1 cellular context compared by ENCODE assay signal in the genomic region with DNA sequence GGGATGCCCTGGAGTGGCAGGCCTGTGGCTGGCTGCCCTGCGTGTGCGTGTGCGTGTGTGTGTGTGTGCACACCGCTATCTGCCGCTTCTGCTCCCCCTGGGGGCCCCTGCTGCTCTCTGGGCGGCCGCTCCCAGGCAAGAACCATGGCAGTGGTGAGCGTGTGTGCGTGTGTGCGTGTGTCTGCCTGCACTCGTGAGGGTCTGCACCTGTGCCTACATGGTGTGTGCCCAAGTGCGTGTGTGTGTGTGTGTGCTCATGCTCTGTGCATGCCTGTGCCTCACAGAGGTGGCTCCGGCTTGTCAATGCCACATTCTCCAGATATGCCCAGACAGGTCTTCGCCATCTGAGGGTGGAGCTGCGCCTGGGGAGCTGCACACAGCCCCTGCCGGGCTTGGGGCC.
TF ChIP-seq lines count a peak whose summit lies in the region.

No MANE protein-coding gene starts in this region.

TF ChIP-seq in HepG2, 621 proteins besides CTCF, POLR2A, EP300 and RAD21:
- TF ChIP-seq ZNF367 (CRISPR knock-in tag; IDR thresholded peaks at IDR 0.05; ENCODE audit: borderline replicate concordance) (no peak), MTF1 (CRISPR knock-in tag; IDR thresholded peaks at IDR 0.05) (no peak), ZBTB33 (CRISPR knock-in tag; IDR thresholded peaks at IDR 0.05) (peak; percentile 59; the same call in 1 of the 2 replicates), ELF4 (CRISPR knock-in tag; IDR thresholded peaks at IDR 0.05; ENCODE audit: borderline replicate concordance) (no peak), BCL3 (CRISPR knock-in tag; IDR thresholded peaks at IDR 0.05) (no peak)
